In the genomic region with DNA sequence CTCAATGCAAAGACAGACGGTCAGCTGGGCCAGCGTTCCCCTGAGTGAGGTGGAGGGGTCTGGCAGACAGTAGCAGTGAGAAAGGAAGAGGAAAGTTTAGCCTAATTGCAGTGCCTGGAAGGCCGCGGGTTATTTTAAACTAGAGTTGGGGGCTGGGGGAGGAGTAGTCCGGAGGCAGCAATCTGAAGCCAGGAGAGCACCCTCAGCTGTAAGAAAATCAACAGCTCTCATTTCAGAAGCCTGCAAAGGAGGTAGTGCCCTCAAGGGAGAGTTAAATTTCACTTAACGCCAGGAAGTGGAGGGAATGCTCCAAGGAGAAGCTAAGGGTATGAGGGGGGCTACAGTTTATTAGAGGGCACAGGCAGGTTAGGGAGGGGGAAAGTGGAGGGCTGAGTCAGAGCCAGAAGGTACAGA, we compare ENCODE assay signal across 2 cellular contexts.
TF ChIP-seq lines count a peak whose summit lies in the region.

No MANE protein-coding gene starts in this region.

TF ChIP-seq in H1, 55 proteins besides CTCF, POLR2A, EP300 and RAD21:
- TF ChIP-seq, protein P1, sequence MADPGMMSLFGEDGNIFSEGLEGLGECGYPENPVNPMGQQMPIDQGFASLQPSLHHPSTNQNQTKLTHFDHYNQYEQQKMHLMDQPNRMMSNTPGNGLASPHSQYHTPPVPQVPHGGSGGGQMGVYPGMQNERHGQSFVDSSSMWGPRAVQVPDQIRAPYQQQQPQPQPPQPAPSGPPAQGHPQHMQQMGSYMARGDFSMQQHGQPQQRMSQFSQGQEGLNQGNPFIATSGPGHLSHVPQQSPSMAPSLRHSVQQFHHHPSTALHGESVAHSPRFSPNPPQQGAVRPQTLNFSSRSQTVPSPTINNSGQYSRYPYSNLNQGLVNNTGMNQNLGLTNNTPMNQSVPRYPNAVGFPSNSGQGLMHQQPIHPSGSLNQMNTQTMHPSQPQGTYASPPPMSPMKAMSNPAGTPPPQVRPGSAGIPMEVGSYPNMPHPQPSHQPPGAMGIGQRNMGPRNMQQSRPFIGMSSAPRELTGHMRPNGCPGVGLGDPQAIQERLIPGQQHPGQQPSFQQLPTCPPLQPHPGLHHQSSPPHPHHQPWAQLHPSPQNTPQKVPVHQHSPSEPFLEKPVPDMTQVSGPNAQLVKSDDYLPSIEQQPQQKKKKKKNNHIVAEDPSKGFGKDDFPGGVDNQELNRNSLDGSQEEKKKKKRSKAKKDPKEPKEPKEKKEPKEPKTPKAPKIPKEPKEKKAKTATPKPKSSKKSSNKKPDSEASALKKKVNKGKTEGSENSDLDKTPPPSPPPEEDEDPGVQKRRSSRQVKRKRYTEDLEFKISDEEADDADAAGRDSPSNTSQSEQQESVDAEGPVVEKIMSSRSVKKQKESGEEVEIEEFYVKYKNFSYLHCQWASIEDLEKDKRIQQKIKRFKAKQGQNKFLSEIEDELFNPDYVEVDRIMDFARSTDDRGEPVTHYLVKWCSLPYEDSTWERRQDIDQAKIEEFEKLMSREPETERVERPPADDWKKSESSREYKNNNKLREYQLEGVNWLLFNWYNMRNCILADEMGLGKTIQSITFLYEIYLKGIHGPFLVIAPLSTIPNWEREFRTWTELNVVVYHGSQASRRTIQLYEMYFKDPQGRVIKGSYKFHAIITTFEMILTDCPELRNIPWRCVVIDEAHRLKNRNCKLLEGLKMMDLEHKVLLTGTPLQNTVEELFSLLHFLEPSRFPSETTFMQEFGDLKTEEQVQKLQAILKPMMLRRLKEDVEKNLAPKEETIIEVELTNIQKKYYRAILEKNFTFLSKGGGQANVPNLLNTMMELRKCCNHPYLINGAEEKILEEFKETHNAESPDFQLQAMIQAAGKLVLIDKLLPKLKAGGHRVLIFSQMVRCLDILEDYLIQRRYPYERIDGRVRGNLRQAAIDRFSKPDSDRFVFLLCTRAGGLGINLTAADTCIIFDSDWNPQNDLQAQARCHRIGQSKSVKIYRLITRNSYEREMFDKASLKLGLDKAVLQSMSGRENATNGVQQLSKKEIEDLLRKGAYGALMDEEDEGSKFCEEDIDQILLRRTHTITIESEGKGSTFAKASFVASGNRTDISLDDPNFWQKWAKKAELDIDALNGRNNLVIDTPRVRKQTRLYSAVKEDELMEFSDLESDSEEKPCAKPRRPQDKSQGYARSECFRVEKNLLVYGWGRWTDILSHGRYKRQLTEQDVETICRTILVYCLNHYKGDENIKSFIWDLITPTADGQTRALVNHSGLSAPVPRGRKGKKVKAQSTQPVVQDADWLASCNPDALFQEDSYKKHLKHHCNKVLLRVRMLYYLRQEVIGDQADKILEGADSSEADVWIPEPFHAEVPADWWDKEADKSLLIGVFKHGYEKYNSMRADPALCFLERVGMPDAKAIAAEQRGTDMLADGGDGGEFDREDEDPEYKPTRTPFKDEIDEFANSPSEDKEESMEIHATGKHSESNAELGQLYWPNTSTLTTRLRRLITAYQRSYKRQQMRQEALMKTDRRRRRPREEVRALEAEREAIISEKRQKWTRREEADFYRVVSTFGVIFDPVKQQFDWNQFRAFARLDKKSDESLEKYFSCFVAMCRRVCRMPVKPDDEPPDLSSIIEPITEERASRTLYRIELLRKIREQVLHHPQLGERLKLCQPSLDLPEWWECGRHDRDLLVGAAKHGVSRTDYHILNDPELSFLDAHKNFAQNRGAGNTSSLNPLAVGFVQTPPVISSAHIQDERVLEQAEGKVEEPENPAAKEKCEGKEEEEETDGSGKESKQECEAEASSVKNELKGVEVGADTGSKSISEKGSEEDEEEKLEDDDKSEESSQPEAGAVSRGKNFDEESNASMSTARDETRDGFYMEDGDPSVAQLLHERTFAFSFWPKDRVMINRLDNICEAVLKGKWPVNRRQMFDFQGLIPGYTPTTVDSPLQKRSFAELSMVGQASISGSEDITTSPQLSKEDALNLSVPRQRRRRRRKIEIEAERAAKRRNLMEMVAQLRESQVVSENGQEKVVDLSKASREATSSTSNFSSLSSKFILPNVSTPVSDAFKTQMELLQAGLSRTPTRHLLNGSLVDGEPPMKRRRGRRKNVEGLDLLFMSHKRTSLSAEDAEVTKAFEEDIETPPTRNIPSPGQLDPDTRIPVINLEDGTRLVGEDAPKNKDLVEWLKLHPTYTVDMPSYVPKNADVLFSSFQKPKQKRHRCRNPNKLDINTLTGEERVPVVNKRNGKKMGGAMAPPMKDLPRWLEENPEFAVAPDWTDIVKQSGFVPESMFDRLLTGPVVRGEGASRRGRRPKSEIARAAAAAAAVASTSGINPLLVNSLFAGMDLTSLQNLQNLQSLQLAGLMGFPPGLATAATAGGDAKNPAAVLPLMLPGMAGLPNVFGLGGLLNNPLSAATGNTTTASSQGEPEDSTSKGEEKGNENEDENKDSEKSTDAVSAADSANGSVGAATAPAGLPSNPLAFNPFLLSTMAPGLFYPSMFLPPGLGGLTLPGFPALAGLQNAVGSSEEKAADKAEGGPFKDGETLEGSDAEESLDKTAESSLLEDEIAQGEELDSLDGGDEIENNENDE (IDR thresholded peaks at IDR 0.05; ENCODE audit: insufficient replicate concordance, low read length): no peak
- no peak for TF ChIP-seq CBX5 (IDR thresholded peaks at IDR 0.05; ENCODE audit: low read depth, low read length)
- TF ChIP-seq SP1 (IDR thresholded peaks at IDR 0.05; ENCODE audit: low read depth, low read length): no peak

TF ChIP-seq in GM12891, 5 proteins besides CTCF, POLR2A, EP300 and RAD21:
- TF ChIP-seq TAF1 (IDR thresholded peaks at IDR 0.05; ENCODE audit: low read depth, low read length): no peak
- TF ChIP-seq PAX5 (IDR thresholded peaks at IDR 0.05; ENCODE audit: insufficient read depth, low read length, severe bottlenecking): no peak
- TF ChIP-seq POLR2AphosphoS5 (IDR thresholded peaks at IDR 0.05; ENCODE audit: low read depth, low read length): no peak
- TF ChIP-seq POU2F2 (IDR thresholded peaks at IDR 0.05; ENCODE audit: low read depth, low read length): no peak
- no peak for TF ChIP-seq SPI1 (IDR thresholded peaks at IDR 0.05; ENCODE audit: low read depth, low read length)
